ENCODE assay signal across 11 cellular contexts in the genomic region with DNA sequence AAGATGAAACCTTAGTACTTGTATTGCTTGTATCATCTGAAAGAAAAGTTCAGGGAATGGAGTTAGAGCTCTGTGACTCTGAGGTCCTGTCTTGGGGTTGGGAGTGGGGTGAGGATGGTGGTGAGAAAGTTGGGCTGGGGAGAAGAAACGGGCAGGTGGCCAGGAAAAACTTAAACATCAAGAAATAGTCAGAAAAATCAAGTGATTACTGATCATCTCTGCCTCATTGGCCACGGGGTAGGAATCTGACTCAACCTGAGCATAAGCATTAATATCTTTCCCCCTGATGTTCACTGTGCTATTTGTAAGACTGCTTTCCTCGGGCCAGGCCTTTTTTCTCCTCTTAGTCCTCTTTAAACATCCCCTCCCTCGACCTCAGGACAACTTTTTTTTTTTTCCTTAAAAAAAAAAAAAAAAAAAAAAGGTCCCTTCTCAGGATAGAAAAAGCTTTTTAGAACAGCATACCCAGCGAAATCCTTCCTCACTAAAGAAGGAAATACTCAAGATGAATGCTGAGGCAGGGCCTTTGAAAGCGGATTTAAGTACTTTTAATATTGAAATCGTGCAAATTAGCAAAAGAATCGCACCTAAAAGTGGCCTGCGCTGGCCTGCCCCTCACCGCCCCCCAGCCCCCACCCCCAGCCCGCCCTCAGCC. TPM values are rescaled to one million over a fixed set of nuclear protein-coding genes. Genes with fewer than 3 reads are reported as not detected.
A peak's percentile ranks its signal among the peaks of the same experiment; 100 is the strongest.
DNase-seq lines count a peak whose midpoint lies in the region; ATAC-seq and TF ChIP-seq lines count a peak whose summit lies in the region.
"Had no signal": no experiment of that assay in that cellular context is flagged by ENCODE, and none has a peak within 500 bp of the region (broad histone marks: within the 10 kb centered on the region; RNA-seq: fewer than 3 reads in every experiment).

No MANE protein-coding gene starts in this region.

- H3K4me1 Mint-ChIP-seq in endodermal cell = peaks cover 50% of the 10 kb centered on the region

- H3K4me3 Mint-ChIP-seq in endodermal cell = peak overlapping the region; percentile 72

- TF ChIP-seq POLR2A in heart left ventricle (IDR thresholded peaks at IDR 0.05) (no peak), vagina (IDR thresholded peaks at IDR 0.05) (no peak)

- DNase-seq in heart left ventricle (no peak), cardiac septum (ENCODE audit: low spot score) (no peak), endodermal cell (no peak), vagina (ENCODE audit: extremely low spot score in 2 of 2) (no peak), Kasumi-1 (lab: John Stamatoyannopoulos, UW) (no peak)
- DNase-seq in activated CD8-positive, alpha-beta memory T cell treated with anti-CD3 and anti-CD28 coated beads, Interleukin-2, amount 50 U/mL, for 4 hours = no peak
- DNase-seq: NCI-H510A treated with DMSO at 0.1 percent for 48 hours had no signal

- peaks cover 0 to 54% (median 17%) of the 10 kb centered on the region in 12 donors for H3K4me1 ChIP-seq in heart left ventricle
- H3K4me1 ChIP-seq in endodermal cell (ENCODE audit: control insufficient read depth, insufficient read depth, low read length) = peaks cover 4% of the 10 kb centered on the region
- peaks cover 22% of the 10 kb centered on the region for H3K4me1 ChIP-seq in muscle layer of colon (ENCODE audit: insufficient read depth, low read length)
- H3K4me1 ChIP-seq in vagina = peaks cover 29% of the 10 kb centered on the region

- TF ChIP-seq CTCF in heart left ventricle (IDR thresholded peaks at IDR 0.05) = no peak
- TF ChIP-seq CTCF in endodermal cell (conservative IDR thresholded peaks at IDR 0.05) = no peak
- no peak for TF ChIP-seq CTCF in vagina (IDR thresholded peaks at IDR 0.05)

- H3K27me3 ChIP-seq in heart left ventricle (peaks cover 0 to 47% (median 0%) of the 10 kb centered on the region in 9 donors), endodermal cell (ENCODE audit: control insufficient read depth, insufficient read depth, low read length, poor library complexity, severe bottlenecking) (peaks cover 86% of the 10 kb centered on the region), muscle layer of colon (ENCODE audit: control insufficient read depth in 1 of 2, insufficient read depth in 2 of 2, low read length in 2 of 2) (no peaks in the 10 kb centered on the region), vagina (no peaks in the 10 kb centered on the region)

- no peak overlapping the region for H3K9ac ChIP-seq in endodermal cell (ENCODE audit: extremely low read depth, low read length, poor library complexity, severe bottlenecking)
- peak overlapping the region; percentile 77 for H3K9ac ChIP-seq in muscle layer of colon (ENCODE audit: low read length)

- no peaks in the 10 kb centered on the region for H3K9me3 Mint-ChIP-seq in endodermal cell

- intact Hi-C loops in heart left ventricle (cut with DNase I) = loop anchor here in 7 of 10 donors (5.0 to 10.0 kb wide), 9 partner anchors 37 to 500 kb away; no protein-coding TSS in a partner anchor
- intact Hi-C loops in cardiac septum (cut with DNase I) = loop anchor here (5.0 kb wide), 1 partner anchor 77 kb away; no protein-coding TSS in a partner anchor
- intact Hi-C loops in vagina (cut with DNase I) = loop anchor here (5.0 kb wide), 2 partner anchors 72 to 207 kb away; no protein-coding TSS in a partner anchor

- H3K36me3 ChIP-seq in heart left ventricle = peaks cover 0 to 36% (median 0%) of the 10 kb centered on the region in 9 donors
- no peaks in the 10 kb centered on the region for H3K36me3 ChIP-seq in endodermal cell (ENCODE audit: control insufficient read depth, insufficient read depth, low read length)
- H3K36me3 ChIP-seq in muscle layer of colon (ENCODE audit: insufficient read depth, low read length) = peaks cover 33% of the 10 kb centered on the region
- no peaks in the 10 kb centered on the region for H3K36me3 ChIP-seq in vagina

- H3K36me3 Mint-ChIP-seq in endodermal cell (ENCODE audit: low read depth) = no peaks in the 10 kb centered on the region

- H3K27ac Mint-ChIP-seq in endodermal cell = no peak overlapping the region

- peak overlapping the region; percentile 79 to 98 (median 96) for H3K27ac ChIP-seq in heart left ventricle
- H3K27ac ChIP-seq in endodermal cell (ENCODE audit: low read depth, low read length) = no peak overlapping the region
- peak overlapping the region; percentile 54 for H3K27ac ChIP-seq in muscle layer of colon (ENCODE audit: low read depth, low read length)
- H3K27ac ChIP-seq in vagina = peak overlapping the region; percentile 95
- H3K27ac ChIP-seq: A549 had no signal

- H3K9me3 ChIP-seq in heart left ventricle (no peaks in the 10 kb centered on the region), endodermal cell (ENCODE audit: control insufficient read depth, low read length) (no peaks in the 10 kb centered on the region), muscle layer of colon (ENCODE audit: low read length) (no peaks in the 10 kb centered on the region), vagina (no peaks in the 10 kb centered on the region)
- H3K9me3 ChIP-seq: A549 had no signal

- ATAC-seq in heart left ventricle (no peak), GM21423 (IDR thresholded peaks at IDR 0.05; ENCODE audit: unreplicated experiment) (no peak)
- ATAC-seq: A549 had no signal

- H3K27me3 Mint-ChIP-seq in endodermal cell (ENCODE audit: insufficient read depth) = peaks cover 88% of the 10 kb centered on the region

- WGBS in heart left ventricle, 4 donors = 13 to 17% (median 16%) methylated on average over 9 to 11 of the region's 11 CpGs
- WGBS in endodermal cell (ENCODE audit: insufficient coverage in 1 of 2, insufficient read length in 1 of 2), 2 experiments = 6 to 13% methylated on average over 3 to 11 of the region's 11 CpGs

- H3K4me3 ChIP-seq in heart left ventricle (peak overlapping the region; percentile 62 to 82 (median 76)), endodermal cell (ENCODE audit: low read length) (peak overlapping the region; percentile 56), muscle layer of colon (ENCODE audit: low read depth in 1 of 2, low read length in 2 of 2) (peak overlapping the region; percentile 33 to 62), vagina (peak overlapping the region; percentile 74 to 80)
- H3K4me3 ChIP-seq: A549 had no signal

RNA-seq across cellular contexts. Expression of a gene that starts 5.7 kb away (rescaled TPM):
- total RNA-seq in heart left ventricle (10 to 100 TPM; 38.3 to 56.2 (median 49.7) TPM), cardiac septum (40.3 TPM), endodermal cell (1 to 10 TPM; 7.1 to 9.7 TPM), vagina (76.9 TPM)
- polyA plus RNA-seq in heart left ventricle = 10 to 100 TPM; 13.2 to 89.7 TPM
- 143 TPM for polyA plus RNA-seq in endodermal cell (2013, experiment 1 of 2)
- polyA plus RNA-seq in endodermal cell (2013, experiment 2 of 2) = 119 TPM
- total RNA-seq: T-helper 1 cell treated with Interleukin-12 subunit alpha and Interleukin-12 subunit beta and Interleukin-4 antibody, amounts not matched to agents 30 ng/mL and 1 ng/mL, for 36 hours had no signal
